In the genomic region with DNA sequence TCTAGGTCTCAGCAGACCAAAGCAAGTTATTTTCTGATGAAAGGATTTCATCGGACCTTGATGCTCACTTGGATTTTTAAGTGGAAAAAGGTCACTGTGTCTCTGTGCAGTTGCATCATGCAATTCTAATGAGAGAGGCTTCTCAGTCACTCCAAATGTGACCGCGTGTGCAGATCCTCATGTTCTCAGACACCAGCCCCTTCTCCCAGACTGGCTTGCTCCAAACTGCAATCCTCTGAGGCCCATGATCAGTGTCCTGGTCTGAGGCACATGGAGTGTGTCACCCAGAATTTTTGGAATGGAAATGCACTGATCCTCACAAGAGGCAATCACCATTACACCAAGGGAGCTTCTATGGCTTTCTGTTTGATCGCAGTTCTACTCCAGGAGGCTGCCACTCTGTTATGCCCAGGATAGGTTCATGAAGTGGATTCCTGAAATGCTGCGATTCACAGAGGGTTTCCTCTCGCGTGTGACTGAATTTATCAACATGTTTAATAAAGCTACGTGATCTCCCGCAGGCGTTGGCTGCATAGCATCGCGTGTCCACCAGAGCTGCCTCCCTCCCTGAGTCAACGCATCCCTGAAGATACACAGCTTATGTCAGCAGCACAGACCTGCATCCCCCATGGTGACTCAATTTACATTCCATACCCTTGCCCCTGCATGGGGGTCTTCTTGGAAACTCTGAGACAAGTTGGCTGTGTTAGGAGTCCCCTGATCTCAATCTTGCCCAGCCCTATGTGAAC, we compare ENCODE assay signal across 36 cellular contexts.
"Had no signal": no experiment of that assay in that cellular context is flagged by ENCODE, and none has a peak within 500 bp of the region (broad histone marks: within the 10 kb centered on the region; RNA-seq: fewer than 3 reads in every experiment).

No MANE protein-coding gene starts in this region.

- H3K9me3 Mint-ChIP-seq: activated B cell treated with CpG ODN at 0.5 μM for 24 hours; activated CD4-positive, alpha-beta memory T cell treated with anti-CD3 and anti-CD28 coated beads for 36 hours; activated CD4-positive, alpha-beta T cell treated with anti-CD3 and anti-CD28 coated beads, Interleukin-2, amount 10 ng/mL, durations not matched to agents 24 days and 14 days; activated CD8-positive, alpha-beta T cell treated with anti-CD3 and anti-CD28 coated beads for 36 hours; activated naive CD4-positive, alpha-beta T cell treated with anti-CD3 and anti-CD28 coated beads for 36 hours; activated naive CD4-positive, alpha-beta T cell treated with anti-CD3 and anti-CD28 coated beads, Interleukin-2, amount 50 U/mL, for 72 hours; activated naive CD8-positive, alpha-beta T cell treated with anti-CD3 and anti-CD28 coated beads for 36 hours; activated T-cell treated with anti-CD3 and anti-CD28 coated beads, Interleukin-2, amount 50 U/mL, for 4 hours; activated T-cell treated with anti-CD3 and anti-CD28 coated beads, Interleukin-2, amount 50 U/mL, for 72 hours; activated T-helper 1 cell treated with anti-CD3 and anti-CD28 coated beads, Interleukin-12 subunit alpha, Interleukin-12 subunit beta, Interleukin-2, Interleukin-4 antibody, amounts not matched to agents 30 ng/mL and 10 ng/mL and 1 ng/mL, durations not matched to agents 14 hours and 24 hours and 36 hours; activated T-helper 17 cell treated with anti-CD3 and anti-CD28 coated beads, Interleukin-2, amount 50 U/mL, for 72 hours; T-helper 1 cell treated with Interleukin-12 subunit alpha and Interleukin-12 subunit beta and Interleukin-4 antibody, amounts not matched to agents 30 μg/mL and 1 μg/mL, for 36 hours; T-helper 2 cell treated with Interferon-gamma antibody and Interleukin-4, amounts not matched to agents 5 μg/mL and 100 μg/mL, for 36 hours had no signal

- H3K36me3 ChIP-seq: adrenal gland, brain microvascular endothelial cell, breast epithelium had no signal

- H3K9me3 ChIP-seq: adrenal gland, body of pancreas, breast epithelium had no signal

- H3K27me3 Mint-ChIP-seq: activated B cell treated with CpG ODN at 0.5 μM for 24 hours; activated CD4-positive, alpha-beta T cell treated with anti-CD3 and anti-CD28 coated beads, Interleukin-2, amount 10 ng/mL, durations not matched to agents 24 days and 14 days had no signal

- H3K27ac Mint-ChIP-seq: activated B cell treated with CpG ODN at 0.5 μM for 24 hours; activated CD4-positive, alpha-beta memory T cell treated with anti-CD3 and anti-CD28 coated beads for 36 hours; activated CD4-positive, alpha-beta T cell treated with anti-CD3 and anti-CD28 coated beads, Interleukin-2, amount 10 ng/mL, durations not matched to agents 24 days and 14 days; activated CD8-positive, alpha-beta T cell treated with anti-CD3 and anti-CD28 coated beads for 36 hours; activated naive CD4-positive, alpha-beta T cell treated with anti-CD3 and anti-CD28 coated beads for 36 hours; activated naive CD4-positive, alpha-beta T cell treated with anti-CD3 and anti-CD28 coated beads, Interleukin-2, amount 50 U/mL, for 72 hours; activated naive CD8-positive, alpha-beta T cell treated with anti-CD3 and anti-CD28 coated beads for 36 hours; activated T-cell treated with anti-CD3 and anti-CD28 coated beads, Interleukin-2, amount 50 U/mL, for 72 hours; activated T-helper 1 cell treated with anti-CD3 and anti-CD28 coated beads, Interleukin-12 subunit alpha, Interleukin-12 subunit beta, Interleukin-2, Interleukin-4 antibody, amounts not matched to agents 30 ng/mL and 10 ng/mL and 1 ng/mL, durations not matched to agents 14 hours and 24 hours and 36 hours; activated T-helper 17 cell treated with anti-CD3 and anti-CD28 coated beads, Interleukin-2, amount 50 U/mL, for 72 hours; T-helper 1 cell treated with Interleukin-12 subunit alpha and Interleukin-12 subunit beta and Interleukin-4 antibody, amounts not matched to agents 30 μg/mL and 1 μg/mL, for 36 hours; T-helper 2 cell treated with Interferon-gamma antibody and Interleukin-4, amounts not matched to agents 5 μg/mL and 100 μg/mL, for 36 hours had no signal

- H3K27ac ChIP-seq: adrenal gland, body of pancreas, brain microvascular endothelial cell, breast epithelium, VCaP had no signal

- H3K27me3 ChIP-seq: adrenal gland, body of pancreas, brain microvascular endothelial cell, breast epithelium had no signal

- DNase-seq: activated B cell treated with CpG ODN at 0.5 μM for 24 hours; activated CD4-positive, alpha-beta memory T cell treated with anti-CD3 and anti-CD28 coated beads for 36 hours; activated CD4-positive, alpha-beta T cell treated with anti-CD3 and anti-CD28 coated beads for 4 hours; activated CD4-positive, alpha-beta T cell treated with anti-CD3 and anti-CD28 coated beads, Interleukin-2, amount 10 ng/mL, durations not matched to agents 24 days and 14 days; activated CD4-positive, alpha-beta T cell treated with anti-CD3 and anti-CD28 coated beads, Interleukin-2, amount 50 U/mL, for 1 hour; activated CD4-positive, alpha-beta T cell treated with anti-CD3 and anti-CD28 coated beads, Interleukin-2, amount 50 U/mL, for 4 hours; activated CD4-positive, CD25-positive, alpha-beta regulatory T cell treated with anti-CD3 and anti-CD28 coated beads, Interleukin-2, amount 50 U/mL, for 72 hours; activated CD8-positive, alpha-beta memory T cell treated with anti-CD3 and anti-CD28 coated beads, Interleukin-2, amount 50 U/mL, for 4 hours; activated CD8-positive, alpha-beta T cell treated with anti-CD3 and anti-CD28 coated beads for 36 hours; activated effector memory CD4-positive, alpha-beta T cell treated with anti-CD3 and anti-CD28 coated beads, Interleukin-2, amount 50 U/mL, for 16 hours; activated gamma-delta T cell treated with Interleukin-2 at 50 U/mL for 16 hours; activated naive CD4-positive, alpha-beta T cell; activated naive CD4-positive, alpha-beta T cell treated with anti-CD3 and anti-CD28 coated beads for 36 hours; activated naive CD4-positive, alpha-beta T cell treated with anti-CD3 and anti-CD28 coated beads, Interleukin-2, amount 50 U/mL, for 16 hours; activated naive CD8-positive, alpha-beta T cell treated with anti-CD3 and anti-CD28 coated beads for 36 hours; activated T-cell treated with anti-CD3 and anti-CD28 coated beads for 4 hours; activated T-cell treated with anti-CD3 and anti-CD28 coated beads, Interleukin-2, amount 50 U/mL, for 1 hour; activated T-cell treated with anti-CD3 and anti-CD28 coated beads, Interleukin-2, amount 50 U/mL, for 4 hours; activated T-cell treated with anti-CD3 and anti-CD28 coated beads, Interleukin-2, amount 50 U/mL, for 72 hours; adrenal gland; amniotic stem cell; aorta; body of pancreas; brain microvascular endothelial cell; central memory CD4-positive, alpha-beta T cell; SW 1271; T-helper 1 cell; T-helper 2 cell; T-helper 9 cell had no signal

- H3K4me1 Mint-ChIP-seq: activated B cell treated with CpG ODN at 0.5 μM for 24 hours; activated CD4-positive, alpha-beta T cell treated with anti-CD3 and anti-CD28 coated beads, Interleukin-2, amount 10 ng/mL, durations not matched to agents 24 days and 14 days; activated naive CD8-positive, alpha-beta T cell treated with anti-CD3 and anti-CD28 coated beads for 36 hours; activated T-helper 17 cell treated with anti-CD3 and anti-CD28 coated beads, Interleukin-2, amount 50 U/mL, for 72 hours had no signal

- H3K4me1 ChIP-seq: adrenal gland, body of pancreas, breast epithelium had no signal

- ATAC-seq: activated CD8-positive, alpha-beta T cell treated with anti-CD3 and anti-CD28 coated beads for 36 hours; activated naive CD4-positive, alpha-beta T cell treated with anti-CD3 and anti-CD28 coated beads, Interleukin-2, amount 50 U/mL, for 72 hours; activated T-cell treated with anti-CD3 and anti-CD28 coated beads, Interleukin-2, amount 50 U/mL, for 4 hours; activated T-cell treated with anti-CD3 and anti-CD28 coated beads, Interleukin-2, amount 50 U/mL, for 72 hours; activated T-helper 17 cell treated with anti-CD3 and anti-CD28 coated beads, Interleukin-2, amount 50 U/mL, for 72 hours; body of pancreas had no signal

- H3K4me3 Mint-ChIP-seq: activated B cell treated with CpG ODN at 0.5 μM for 24 hours; activated CD4-positive, alpha-beta memory T cell treated with anti-CD3 and anti-CD28 coated beads for 36 hours; activated CD4-positive, alpha-beta T cell treated with anti-CD3 and anti-CD28 coated beads, Interleukin-2, amount 10 ng/mL, durations not matched to agents 24 days and 14 days; activated CD8-positive, alpha-beta T cell treated with anti-CD3 and anti-CD28 coated beads for 36 hours; activated naive CD4-positive, alpha-beta T cell treated with anti-CD3 and anti-CD28 coated beads for 36 hours; activated naive CD8-positive, alpha-beta T cell treated with anti-CD3 and anti-CD28 coated beads for 36 hours; activated T-cell treated with anti-CD3 and anti-CD28 coated beads, Interleukin-2, amount 50 U/mL, for 4 hours; activated T-cell treated with anti-CD3 and anti-CD28 coated beads, Interleukin-2, amount 50 U/mL, for 72 hours; activated T-helper 1 cell treated with anti-CD3 and anti-CD28 coated beads, Interleukin-12 subunit alpha, Interleukin-12 subunit beta, Interleukin-2, Interleukin-4 antibody, amounts not matched to agents 30 ng/mL and 10 ng/mL and 1 ng/mL, durations not matched to agents 14 hours and 24 hours and 36 hours; activated T-helper 17 cell treated with anti-CD3 and anti-CD28 coated beads, Interleukin-2, amount 50 U/mL, for 72 hours; T-helper 1 cell treated with Interleukin-12 subunit alpha and Interleukin-12 subunit beta and Interleukin-4 antibody, amounts not matched to agents 30 μg/mL and 1 μg/mL, for 36 hours; T-helper 2 cell treated with Interferon-gamma antibody and Interleukin-4, amounts not matched to agents 5 μg/mL and 100 μg/mL, for 36 hours had no signal

- H3K4me3 ChIP-seq: adrenal gland, body of pancreas, breast epithelium had no signal

- H3K36me3 Mint-ChIP-seq: activated CD4-positive, alpha-beta memory T cell treated with anti-CD3 and anti-CD28 coated beads for 36 hours; activated naive CD4-positive, alpha-beta T cell treated with anti-CD3 and anti-CD28 coated beads, Interleukin-2, amount 50 U/mL, for 72 hours; activated naive CD8-positive, alpha-beta T cell treated with anti-CD3 and anti-CD28 coated beads for 36 hours had no signal
